In the genomic region with DNA sequence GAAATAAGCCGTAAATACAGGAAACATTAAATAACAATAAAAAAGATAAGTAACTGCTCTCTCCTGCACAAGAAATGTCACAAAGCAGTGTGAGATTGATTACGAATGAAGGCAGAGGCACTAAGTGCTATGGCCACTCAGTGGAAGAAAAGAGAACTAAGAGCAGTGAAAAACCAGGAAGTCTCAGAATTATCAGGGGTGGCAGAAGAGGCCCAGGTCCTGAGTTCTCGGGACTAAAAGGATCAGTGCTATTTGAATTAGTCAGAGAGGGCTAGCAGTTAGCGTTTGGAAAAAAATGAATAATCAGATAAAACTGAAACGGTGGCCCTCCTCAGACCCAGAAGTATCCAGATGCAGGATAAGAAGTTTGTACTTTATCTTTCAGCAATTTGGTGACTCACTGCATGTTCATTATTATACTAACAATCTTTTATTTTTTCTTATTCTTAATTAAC, we compare ENCODE assay signal across 10 cellular contexts.
DNase-seq lines count a peak whose midpoint lies in the region; ATAC-seq and TF ChIP-seq lines count a peak whose summit lies in the region.
"Had no signal": no experiment of that assay in that cellular context is flagged by ENCODE, and none has a peak within 500 bp of the region (broad histone marks: within the 10 kb centered on the region; RNA-seq: fewer than 3 reads in every experiment).

No MANE protein-coding gene starts in this region.

- no peaks in the 10 kb centered on the region for H3K27me3 ChIP-seq in heart right ventricle
- no peaks in the 10 kb centered on the region for H3K27me3 ChIP-seq in vagina

- H3K27ac Mint-ChIP-seq in activated T-cell treated with anti-CD3 and anti-CD28 coated beads, Interleukin-2, amount 50 U/mL, for 24 hours = peak overlapping the region; percentile 10
- H3K27ac Mint-ChIP-seq in natural killer cell = no peak overlapping the region
- H3K27ac Mint-ChIP-seq in T-cell = no peak overlapping the region

- TF ChIP-seq CTCF in heart right ventricle (IDR thresholded peaks at IDR 0.05) (peak in 3 of 9 donors; percentile 10 to 13 (median 12)), vagina (IDR thresholded peaks at IDR 0.05) (no peak), natural killer cell (IDR thresholded peaks at IDR 0.05) (no peak)

- peak in 5 of 8 donors; percentile 52 to 68 (median 62) for ATAC-seq in heart right ventricle
- ATAC-seq in natural killer cell = no peak
- no peak for ATAC-seq in T-cell (replicated peaks in 1 of 4)
- ATAC-seq: natural killer cell treated with Interleukin-12 subunit alpha and Interleukin-12 subunit beta and Interleukin-15 and Interleukin-18, amount 100 ng/mL, for 72 hours had no signal

- H3K4me1 ChIP-seq in heart right ventricle = peaks cover 0 to 16% (median 0%) of the 10 kb centered on the region in 9 donors
- H3K4me1 ChIP-seq in vagina = peaks cover 15% of the 10 kb centered on the region

- no peak for TF ChIP-seq POLR2A in vagina (IDR thresholded peaks at IDR 0.05)

- no peaks in the 10 kb centered on the region for H3K9me3 Mint-ChIP-seq in activated T-cell treated with anti-CD3 and anti-CD28 coated beads, Interleukin-2, amount 50 U/mL, for 24 hours
- H3K9me3 Mint-ChIP-seq in natural killer cell = no peaks in the 10 kb centered on the region
- no peaks in the 10 kb centered on the region for H3K9me3 Mint-ChIP-seq in T-cell
- H3K9me3 Mint-ChIP-seq: natural killer cell treated with Interleukin-12 subunit alpha and Interleukin-12 subunit beta and Interleukin-15 and Interleukin-18, amount 100 ng/mL, for 72 hours had no signal

- DNase-seq in activated T-cell treated with anti-CD3 and anti-CD28 coated beads, Interleukin-2, amount 50 U/mL, for 24 hours = no peak
- no peak for DNase-seq in activated T-cell treated with anti-CD3 and anti-CD28 coated beads for 4 hours
- DNase-seq in RPMI7951 (ENCODE audit: low read depth) = peak; percentile 23
- DNase-seq in heart right ventricle = no peak
- no peak for DNase-seq in vagina (ENCODE audit: extremely low spot score in 2 of 2)
- no peak for DNase-seq in natural killer cell
- no peak for DNase-seq in nucleus accumbens (lab: John Stamatoyannopoulos, UW)
- no peak for DNase-seq in T-cell
- DNase-seq: stimulated activated CD8-positive, alpha-beta memory T cell treated with anti-CD3 and anti-CD28 coated beads, Interleukin-4, amount 100 ng/mL, for 48 hours had no signal

- POLR2A ChIA-PET in T-cell (lab: Charles Lee) = no interaction called here

- no peaks in the 10 kb centered on the region for H3K27me3 Mint-ChIP-seq in activated T-cell treated with anti-CD3 and anti-CD28 coated beads, Interleukin-2, amount 50 U/mL, for 24 hours
- H3K27me3 Mint-ChIP-seq in natural killer cell (ENCODE audit: low read depth in 2 of 2) (no peaks in the 10 kb centered on the region), T-cell (no peaks in the 10 kb centered on the region)
- H3K27me3 Mint-ChIP-seq: natural killer cell treated with Interleukin-12 subunit alpha and Interleukin-12 subunit beta and Interleukin-15 and Interleukin-18, amount 100 ng/mL, for 72 hours had no signal

- CTCF ChIA-PET in T-cell (lab: Charles Lee) = no interaction called here

- intact Hi-C loops in heart right ventricle (cut with DNase I) (no loop called here), vagina (cut with DNase I) (no loop called here), natural killer cell (cut with micrococcal nuclease) (no loop called here)

- WGBS in heart right ventricle, 2 donors = 59 to 70% methylated on average over 5 of the region's 5 CpGs

- no peaks in the 10 kb centered on the region for H3K9me3 ChIP-seq in heart right ventricle
- no peaks in the 10 kb centered on the region for H3K9me3 ChIP-seq in vagina

- H3K4me3 ChIP-seq in heart right ventricle (no peak overlapping the region), vagina (no peak overlapping the region)

- H3K4me3 Mint-ChIP-seq in activated T-cell treated with anti-CD3 and anti-CD28 coated beads, Interleukin-2, amount 50 U/mL, for 24 hours = no peak overlapping the region
- H3K4me3 Mint-ChIP-seq in natural killer cell (no peak overlapping the region), T-cell (no peak overlapping the region)
- H3K4me3 Mint-ChIP-seq: natural killer cell treated with Interleukin-12 subunit alpha and Interleukin-12 subunit beta and Interleukin-15 and Interleukin-18, amount 100 ng/mL, for 72 hours had no signal

- peaks cover 6% of the 10 kb centered on the region for H3K4me1 Mint-ChIP-seq in activated T-cell treated with anti-CD3 and anti-CD28 coated beads, Interleukin-2, amount 50 U/mL, for 24 hours (ENCODE audit: low read depth)
- peaks cover 8 to 9% of the 10 kb centered on the region in 2 donors for H3K4me1 Mint-ChIP-seq in natural killer cell
- H3K4me1 Mint-ChIP-seq in T-cell = no peaks in the 10 kb centered on the region

- H3K36me3 Mint-ChIP-seq in activated T-cell treated with anti-CD3 and anti-CD28 coated beads, Interleukin-2, amount 50 U/mL, for 24 hours (ENCODE audit: low read depth) = no peaks in the 10 kb centered on the region
- H3K36me3 Mint-ChIP-seq in natural killer cell (no peaks in the 10 kb centered on the region), T-cell (no peaks in the 10 kb centered on the region)

- H3K36me3 ChIP-seq in heart right ventricle (no peaks in the 10 kb centered on the region), vagina (no peaks in the 10 kb centered on the region)

- H3K27ac ChIP-seq in heart right ventricle = peak overlapping the region in 1 of 10 donors; percentile 12
- H3K27ac ChIP-seq in vagina = peak overlapping the region; percentile 16

Comparison
In these comparisons a context has a peak if more than half of its experiments do, and no peak if none do; other contexts are left out.
1. ATAC-seq: peak in heart right ventricle (5 of 8); none in natural killer cell (0 of 3) and T-cell (0 of 4).